23 cellular contexts compared by ENCODE assay signal in genomic region chr21:19731251-19731650, GRCh38.
DNase-seq lines count a peak whose midpoint lies in the region; ATAC-seq, FAIRE-seq and TF ChIP-seq lines count a peak whose summit lies in the region.
"Had no signal": no experiment of that assay in that cellular context is flagged by ENCODE, and none has a peak within 500 bp of the region (broad histone marks: within the 10 kb centered on the region; RNA-seq: fewer than 3 reads in every experiment).

No MANE protein-coding gene starts in this region.

- H3K36me3 Mint-ChIP-seq in natural killer cell = no peaks in the 10 kb centered on the region
- H3K36me3 Mint-ChIP-seq: CD4-positive, CD25-positive, alpha-beta regulatory T cell had no signal

- FAIRE-seq in D721Med (lab: Jason Lieb, UNC) = peak; percentile 6
- FAIRE-seq: HTR-8/SVneo had no signal

- H3K9me3 Mint-ChIP-seq in natural killer cell = peaks cover 5 to 9% of the 10 kb centered on the region in 2 donors

- intact Hi-C loops in natural killer cell (cut with micrococcal nuclease) = no loop called here

- DNase-seq in D721Med (ENCODE audit: insufficient read length, low spot score) (no peak), NCI-H69 (lab: John Stamatoyannopoulos, UW) (peak; percentile 15), choroid plexus epithelial cell (ENCODE audit: low read depth) (peak; percentile 4), natural killer cell (no peak), NCI-H2227 treated with DMSO at 0.1 percent for 48 hours (lab: John Stamatoyannopoulos, UW) (no peak)
- DNase-seq: CD4-positive, CD25-positive, alpha-beta regulatory T cell; H9; KBM-7; MM.1S; NCI-H1092 treated with DMSO at 0.1 percent for 48 hours; NCI-H1436; NCI-H187; NCI-H2081 treated with DMSO at 0.1 percent for 48 hours; NCI-H2171; NCI-H524 treated with DMSO at 0.1 percent for 48 hours; NCI-H82; PC-9 had no signal

- peak overlapping the region; percentile 21 for H3K4me3 Mint-ChIP-seq in natural killer cell
- H3K4me3 Mint-ChIP-seq: GM23338, H9 had no signal

- ATAC-seq in natural killer cell (peak; percentile 53 to 94 (median 78)), HG03378 (IDR thresholded peaks at IDR 0.05; ENCODE audit: unreplicated experiment) (no peak), HG03354 (IDR thresholded peaks at IDR 0.05; ENCODE audit: poor library complexity, severe bottlenecking, unreplicated experiment) (no peak)
- ATAC-seq: GM23338, Right ventricle myocardium inferior had no signal

- peaks cover 9 to 23% of the 10 kb centered on the region in 2 donors for H3K4me1 Mint-ChIP-seq in natural killer cell
- H3K4me1 Mint-ChIP-seq: GM23338, H9 had no signal

- TF ChIP-seq CTCF in D721Med (IDR thresholded peaks at IDR 0.05; ENCODE audit: insufficient read depth, missing control alignments) = no peak
- TF ChIP-seq CTCF in choroid plexus epithelial cell (conservative IDR thresholded peaks at IDR 0.05; ENCODE audit: low read depth, low read length) = no peak
- TF ChIP-seq CTCF in natural killer cell (IDR thresholded peaks at IDR 0.05) = no peak

- no peak overlapping the region for H3K4me3 ChIP-seq in choroid plexus epithelial cell (ENCODE audit: low read depth, low read length)
- H3K4me3 ChIP-seq: GM23338, PC-9, SJSA1 had no signal

- H3K27ac Mint-ChIP-seq in natural killer cell = peak overlapping the region in 1 of 2 donors; percentile 71
- H3K27ac Mint-ChIP-seq: GM23338, H9 had no signal

- H3K27me3 Mint-ChIP-seq in natural killer cell (ENCODE audit: low read depth in 2 of 2) = no peaks in the 10 kb centered on the region
- H3K27me3 Mint-ChIP-seq: CD4-positive, CD25-positive, alpha-beta regulatory T cell had no signal

Comparison
In these comparisons a context has a peak if more than half of its experiments do, and no peak if none do; other contexts are left out.
1. DNase-seq: peak in NCI-H69 (single experiment) and choroid plexus epithelial cell (single experiment); none in D721Med (single experiment), natural killer cell (single experiment) and NCI-H2227 treated with DMSO at 0.1 percent for 48 hours (single experiment).
2. ATAC-seq: peak in natural killer cell (3 of 3); none in HG03378 (single experiment) and HG03354 (single experiment).